Comparison of ENCODE assay signal across 8 cellular contexts in the genomic region with DNA sequence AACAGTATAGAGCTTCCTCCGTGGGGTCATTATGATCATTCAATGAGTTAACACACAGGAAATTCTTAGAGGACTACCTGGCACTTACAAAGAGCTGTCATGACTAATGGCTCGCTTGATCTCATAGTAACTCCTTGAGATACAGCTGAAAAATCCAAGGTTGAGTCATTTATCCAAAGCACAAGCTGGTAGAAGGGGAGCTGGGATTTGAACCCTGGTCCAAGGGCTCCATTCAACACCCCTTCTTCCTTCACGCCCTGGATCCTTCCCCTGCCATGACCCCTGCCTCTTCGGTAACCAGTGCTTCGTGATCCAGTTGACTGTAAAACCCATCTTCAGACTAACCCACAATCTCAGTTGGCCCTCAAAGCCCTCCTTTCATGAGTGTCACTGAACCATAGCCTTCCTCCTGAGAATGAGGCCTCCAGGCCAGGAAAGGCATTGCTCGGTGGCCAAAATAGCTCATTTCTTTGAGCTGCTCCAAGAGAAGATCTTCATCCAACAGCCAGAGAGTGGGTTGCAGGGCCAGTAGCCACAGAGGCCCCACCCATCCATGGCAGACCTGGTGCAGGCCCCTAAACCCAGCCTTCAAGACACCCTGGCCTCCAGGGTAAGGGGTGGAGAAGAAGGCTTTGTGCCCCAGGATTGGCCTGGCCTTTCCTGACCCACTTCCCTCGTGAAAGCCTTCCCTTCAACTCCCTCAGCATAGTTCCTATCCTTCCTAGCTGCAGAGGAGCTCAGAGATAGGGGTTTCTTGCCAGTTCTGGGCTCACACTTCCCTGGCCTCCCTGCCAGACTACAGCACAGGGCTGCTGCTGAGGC. TPM values are rescaled to one million over a fixed set of nuclear protein-coding genes. Genes with fewer than 3 reads are reported as not detected.
DNase-seq lines count a peak whose midpoint lies in the region; ATAC-seq and TF ChIP-seq lines count a peak whose summit lies in the region.

No MANE protein-coding gene starts in this region.

- peak overlapping the region in 1 of 2 experiments; percentile 9; a peak in 2 of 4 replicates for H3K4me3 ChIP-seq in HCT116 (replicated peaks in 1 of 2; ENCODE audit: low read depth in 1 of 2, low read length in 2 of 2)
- no peak overlapping the region for H3K4me3 ChIP-seq in heart left ventricle
- H3K4me3 ChIP-seq in skin epidermis, result no peak overlapping the region
- no peak overlapping the region for H3K4me3 ChIP-seq in H7 (ENCODE audit: insufficient read depth, low read depth, low read length)

- DNase-seq in HCT116 (ENCODE audit: low read depth, low spot score), result peak; percentile 86
- DNase-seq in activated T-cell treated with anti-CD3 and anti-CD28 coated beads, Interleukin-2, amount 50 U/mL, for 48 hours, result peak; percentile 38 to 41
- peak in 2 of 5 donors; percentile 26 to 44 for DNase-seq in heart left ventricle
- DNase-seq in DMS114 treated with DMSO at 0.1 percent for 48 hours (lab: John Stamatoyannopoulos, UW; ENCODE audit: unreplicated experiment), result no peak
- no peak for DNase-seq in H7

- BruUV-seq in HCT116 (replicated peaks; lab: Mats Ljungman, UMichigan), result TSS peak; percentile 48

- H3K27me3 ChIP-seq in HCT116 (ENCODE audit: insufficient read depth, low read length), result no peaks in the 10 kb centered on the region
- no peaks in the 10 kb centered on the region for H3K27me3 ChIP-seq in heart left ventricle
- no peaks in the 10 kb centered on the region for H3K27me3 ChIP-seq in H7 (ENCODE audit: control insufficient read depth, insufficient read depth, low read length)

- H4K20me1 ChIP-seq in HCT116 (ENCODE audit: insufficient read depth), result peaks cover 3% of the 10 kb centered on the region; the same call in 1 of the 2 replicates

- intact Hi-C loops in HCT116 (cut with micrococcal nuclease), result loop anchor here (2.0 to 10.0 kb wide), 2 partner anchors 236 to 420 kb away; no protein-coding TSS in a partner anchor
- intact Hi-C loops in heart left ventricle (cut with DNase I), result loop anchor here in 8 of 10 donors (5.0 to 10.0 kb wide), 13 partner anchors 48 to 530 kb away; no protein-coding TSS in a partner anchor

- no peak for TF ChIP-seq RAD21 in HCT116 (IDR thresholded peaks at IDR 0.05; ENCODE audit: low read depth)

- TF ChIP-seq CTCF in HCT116 (IDR thresholded peaks at IDR 0.05 in 2 of 3, conservative IDR thresholded peaks at IDR 0.05 in 1 of 3; ENCODE audit: borderline replicate concordance in 1 of 3, insufficient read depth in 1 of 3, low read depth in 2 of 3, low read length in 2 of 3), result no peak
- no peak for TF ChIP-seq CTCF in heart left ventricle (IDR thresholded peaks at IDR 0.05)

- no peak overlapping the region for H2AFZ ChIP-seq in HCT116 (ENCODE audit: low read depth, low read length, poor library complexity, severe bottlenecking)

- peak overlapping the region; percentile 99 for H3K27ac ChIP-seq in HCT116 (ENCODE audit: low read depth, low read length)
- peak overlapping the region in 11 of 12 donors; percentile 19 to 100 (median 59) for H3K27ac ChIP-seq in heart left ventricle
- peak overlapping the region in 20 of 21 experiments; percentile 4 to 100 (median 89) for H3K27ac ChIP-seq in skin epidermis

- POLR2A ChIA-PET in HCT116 (lab: Charles Lee), result interaction anchor here (0.8 to 5.7 kb wide), 18 partner anchors 8 to 841 kb away, joined by 3 to 45 read pairs (median 4); a partner anchor contains a TSS

- no peaks in the 10 kb centered on the region for H3K9me2 ChIP-seq in HCT116 (ENCODE audit: insufficient read depth)

- H3K36me3 ChIP-seq in HCT116 (ENCODE audit: control insufficient read depth in 1 of 2, insufficient read depth in 2 of 2, low read length in 2 of 2) (peaks cover 14 to 23% of the 10 kb centered on the region in 2 experiments; a peak in 3 of 4 replicates), heart left ventricle (peaks cover 0 to 37% (median 34%) of the 10 kb centered on the region in 9 donors), H7 (replicated peaks; ENCODE audit: control insufficient read depth, insufficient read depth, low read length) (peaks cover 15% of the 10 kb centered on the region)

- peaks cover 89 to 99% of the 10 kb centered on the region in 2 experiments for H3K4me1 ChIP-seq in HCT116 (ENCODE audit: control insufficient read depth in 1 of 2, insufficient read depth in 2 of 2, low read length in 2 of 2)
- peaks cover 0 to 69% (median 38%) of the 10 kb centered on the region in 12 donors for H3K4me1 ChIP-seq in heart left ventricle

- no peak for TF ChIP-seq POLR2A in HCT116 (IDR thresholded peaks at IDR 0.05; ENCODE audit: borderline replicate concordance, extremely low read depth, insufficient read depth, insufficient read length)
- TF ChIP-seq POLR2A in heart left ventricle (IDR thresholded peaks at IDR 0.05), result no peak

- H3K9ac ChIP-seq in HCT116 (ENCODE audit: low read length), result peak overlapping the region; percentile 51

- no peaks in the 10 kb centered on the region for H3K9me3 ChIP-seq in HCT116 (ENCODE audit: control insufficient read depth in 1 of 2, insufficient read depth in 1 of 2, low read depth in 1 of 2, low read length in 2 of 2)
- no peaks in the 10 kb centered on the region for H3K9me3 ChIP-seq in heart left ventricle

- peaks cover 31% of the 10 kb centered on the region for H3K79me2 ChIP-seq in HCT116 (ENCODE audit: insufficient read depth, low read length)

- RAD21 ChIA-PET in HCT116 (lab: Charles Lee; ENCODE audit: low non-redundant PET in 1 of 2, low total read pairs in 2 of 2, uncharacterized antibody in 2 of 2, unreplicated experiment in 2 of 2), result interaction anchor here (1.4 to 3.7 kb wide), 4 partner anchors 29 to 536 kb away, joined by 3 to 14 read pairs (median 7); no protein-coding TSS in a partner anchor

- 76 to 82% (median 79%) methylated on average over 7 of the region's 7 CpGs for WGBS in heart left ventricle, 4 donors

- CTCF ChIA-PET in HCT116 (lab: Charles Lee), result interaction anchor here (0.6 to 2.7 kb wide), 6 partner anchors 8 to 851 kb away, joined by 3 to 13 read pairs (median 4); no protein-coding TSS in a partner anchor

- H3K4me2 ChIP-seq in HCT116 (ENCODE audit: low read length), result peak overlapping the region; percentile 71

- ATAC-seq in HCT116 (peak; percentile 17), heart left ventricle (peak in 2 of 4 donors; percentile 1 to 5), GM21717 (IDR thresholded peaks at IDR 0.05; ENCODE audit: unreplicated experiment) (no peak), HG03432 (IDR thresholded peaks at IDR 0.05; ENCODE audit: unreplicated experiment) (no peak)

TF ChIP-seq in HCT116, 20 proteins besides CTCF, POLR2A, EP300 and RAD21:
- peak; percentile 34; the same call in 1 of the 2 replicates for TF ChIP-seq ZFX (IDR thresholded peaks at IDR 0.05)
- TF ChIP-seq POLR2AphosphoS5 (IDR thresholded peaks at IDR 0.05; ENCODE audit: low read depth, low read length), result 0 out of 2 replicates have a peak, but pooled peaks have one; percentile 3
- TF ChIP-seq TCF7L2 (IDR thresholded peaks at IDR 0.05; ENCODE audit: borderline replicate concordance, extremely low read depth, insufficient read depth, insufficient read length), result peak; percentile 68
- TF ChIP-seq, protein P1, sequence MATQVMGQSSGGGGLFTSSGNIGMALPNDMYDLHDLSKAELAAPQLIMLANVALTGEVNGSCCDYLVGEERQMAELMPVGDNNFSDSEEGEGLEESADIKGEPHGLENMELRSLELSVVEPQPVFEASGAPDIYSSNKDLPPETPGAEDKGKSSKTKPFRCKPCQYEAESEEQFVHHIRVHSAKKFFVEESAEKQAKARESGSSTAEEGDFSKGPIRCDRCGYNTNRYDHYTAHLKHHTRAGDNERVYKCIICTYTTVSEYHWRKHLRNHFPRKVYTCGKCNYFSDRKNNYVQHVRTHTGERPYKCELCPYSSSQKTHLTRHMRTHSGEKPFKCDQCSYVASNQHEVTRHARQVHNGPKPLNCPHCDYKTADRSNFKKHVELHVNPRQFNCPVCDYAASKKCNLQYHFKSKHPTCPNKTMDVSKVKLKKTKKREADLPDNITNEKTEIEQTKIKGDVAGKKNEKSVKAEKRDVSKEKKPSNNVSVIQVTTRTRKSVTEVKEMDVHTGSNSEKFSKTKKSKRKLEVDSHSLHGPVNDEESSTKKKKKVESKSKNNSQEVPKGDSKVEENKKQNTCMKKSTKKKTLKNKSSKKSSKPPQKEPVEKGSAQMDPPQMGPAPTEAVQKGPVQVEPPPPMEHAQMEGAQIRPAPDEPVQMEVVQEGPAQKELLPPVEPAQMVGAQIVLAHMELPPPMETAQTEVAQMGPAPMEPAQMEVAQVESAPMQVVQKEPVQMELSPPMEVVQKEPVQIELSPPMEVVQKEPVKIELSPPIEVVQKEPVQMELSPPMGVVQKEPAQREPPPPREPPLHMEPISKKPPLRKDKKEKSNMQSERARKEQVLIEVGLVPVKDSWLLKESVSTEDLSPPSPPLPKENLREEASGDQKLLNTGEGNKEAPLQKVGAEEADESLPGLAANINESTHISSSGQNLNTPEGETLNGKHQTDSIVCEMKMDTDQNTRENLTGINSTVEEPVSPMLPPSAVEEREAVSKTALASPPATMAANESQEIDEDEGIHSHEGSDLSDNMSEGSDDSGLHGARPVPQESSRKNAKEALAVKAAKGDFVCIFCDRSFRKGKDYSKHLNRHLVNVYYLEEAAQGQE (IDR thresholded peaks at IDR 0.05; ENCODE audit: low read depth), result no peak
TF ChIP-seq in HCT116: peak in this region for 3.

RNA-seq across cellular contexts. Expression of a gene that starts 7.7 kb away (rescaled TPM):
- total RNA-seq in HCT116 (2021; ENCODE audit: unreplicated experiment) (304 TPM), heart left ventricle (100 to 1,000 TPM in 3 of 9 donors, 10 to 100 TPM in 6; 47.8 to 183 (median 68.9) TPM)
- polyA plus RNA-seq in HCT116 (2012), result 177 and 302 TPM in 2 replicates
- 10 to 100 TPM; 21.2 to 84.5 TPM for polyA plus RNA-seq in heart left ventricle
- total RNA-seq in H7 (2014; rRNA removed; shearing (Covaris generic)), result 47.8 and 73.1 TPM in 2 replicates

Comparison
In these comparisons a context has a peak if more than half of its experiments do, and no peak if none do; other contexts are left out.
1. DNase-seq: peak in HCT116 (single experiment) and activated T-cell treated with anti-CD3 and anti-CD28 coated beads, Interleukin-2, amount 50 U/mL, for 48 hours (2 of 2); none in DMS114 treated with DMSO at 0.1 percent for 48 hours (single experiment) and H7 (single experiment).
2. Peak in every context shown above with its lines, with median percentiles within 50 percentile points of each other: H3K27ac ChIP-seq.